15 cellular contexts compared by ENCODE assay signal in genomic region chr7:124992881-124993562, GRCh38.
DNase-seq lines count a peak whose midpoint lies in the region; ATAC-seq and TF ChIP-seq lines count a peak whose summit lies in the region.
"Had no signal": no experiment of that assay in that cellular context is flagged by ENCODE, and none has a peak within 500 bp of the region (broad histone marks: within the 10 kb centered on the region; RNA-seq: fewer than 3 reads in every experiment).

No MANE protein-coding gene starts in this region.

- H3K4me1 ChIP-seq in HCT116 (ENCODE audit: control insufficient read depth in 1 of 2, insufficient read depth in 2 of 2, low read length in 2 of 2), result no peaks in the 10 kb centered on the region
- peaks cover 0 to 3% of the 10 kb centered on the region in 2 donors for H3K4me1 ChIP-seq in adrenal gland (replicated peaks in 1 of 2)
- peaks cover 4% of the 10 kb centered on the region for H3K4me1 ChIP-seq in hepatocyte (ENCODE audit: insufficient read depth)

- H3K4me3 ChIP-seq in HCT116 (replicated peaks in 1 of 2; ENCODE audit: low read depth in 1 of 2, low read length in 2 of 2), result no peak overlapping the region
- peak overlapping the region in 1 of 4 donors; percentile 49 for H3K4me3 ChIP-seq in adrenal gland
- H3K4me3 ChIP-seq in hepatocyte, result no peak overlapping the region

- intact Hi-C loops in HCT116 (cut with micrococcal nuclease), result no loop called here
- intact Hi-C loops in adrenal gland (cut with DNase I), result no loop called here

- no peak overlapping the region for H3K27ac ChIP-seq in HCT116 (ENCODE audit: low read depth, low read length)
- H3K27ac ChIP-seq in adrenal gland, result peak overlapping the region in 4 of 5 donors; percentile 47 to 74 (median 67)
- peak overlapping the region; percentile 73 for H3K27ac ChIP-seq in hepatocyte

- H3K27me3 ChIP-seq in HCT116 (ENCODE audit: insufficient read depth, low read length) (no peaks in the 10 kb centered on the region), adrenal gland (no peaks in the 10 kb centered on the region), hepatocyte (no peaks in the 10 kb centered on the region)

- H3K36me3 ChIP-seq in HCT116 (ENCODE audit: control insufficient read depth in 1 of 2, insufficient read depth in 2 of 2, low read length in 2 of 2) (no peaks in the 10 kb centered on the region), adrenal gland (replicated peaks in 1 of 2) (no peaks in the 10 kb centered on the region), hepatocyte (replicated peaks; ENCODE audit: insufficient read depth, low read depth) (no peaks in the 10 kb centered on the region)

- 62 to 76% (median 66%) methylated on average over 4 of the region's 4 CpGs for WGBS in adrenal gland, 4 donors
- WGBS in hepatocyte (ENCODE audit: low lambda C conversion rate, missing lambda C conversion rate), result 47% methylated on average over 4 of the region's 4 CpGs

- RAD21 ChIA-PET in HCT116 (lab: Charles Lee; ENCODE audit: low non-redundant PET in 1 of 2, low total read pairs in 2 of 2, uncharacterized antibody in 2 of 2, unreplicated experiment in 2 of 2), result no interaction called here

- DNase-seq in 8988T (peak; percentile 1), HCT116 (ENCODE audit: low read depth, low spot score) (no peak), adrenal gland (peak; percentile 31 to 84 (median 74)), hepatocyte (ENCODE audit: low spot score) (peak; percentile 74), NOMO-1 treated with dmso at 0.1 percent for 144 hours (lab: John Stamatoyannopoulos, UW; ENCODE audit: unreplicated experiment) (no peak), SK-N-DZ (ENCODE audit: low spot score) (no peak), NCI-H187 treated with DMSO at 0.1 percent for 48 hours (lab: John Stamatoyannopoulos, UW) (no peak), NCI-H1092 (lab: John Stamatoyannopoulos, UW) (no peak)
- DNase-seq: activated CD4-positive, alpha-beta T cell treated with anti-CD3 and anti-CD28 coated beads for 48 hours; activated naive CD4-positive, alpha-beta T cell treated with anti-CD3 and anti-CD28 coated beads for 36 hours; AML-193; kidney; stimulated activated CD4-positive, alpha-beta T cell treated with anti-CD3 and anti-CD28 coated beads, Interleukin-4, amount 100 ng/mL, for 4 hours; substantia nigra had no signal

- H3K79me2 ChIP-seq in HCT116 (ENCODE audit: insufficient read depth, low read length) (no peaks in the 10 kb centered on the region), hepatocyte (no peaks in the 10 kb centered on the region)

- POLR2A ChIA-PET in HCT116 (lab: Charles Lee), result no interaction called here

- peak; percentile 57 for ATAC-seq in HCT116
- ATAC-seq: Right ventricle myocardium inferior had no signal

- TF ChIP-seq POLR2A in HCT116 (IDR thresholded peaks at IDR 0.05; ENCODE audit: borderline replicate concordance, extremely low read depth, insufficient read depth, insufficient read length), result no peak
- no peak for TF ChIP-seq POLR2A in adrenal gland (IDR thresholded peaks at IDR 0.05)

- peak overlapping the region; percentile 29; the same call in 1 of the 2 replicates for H3K4me2 ChIP-seq in HCT116 (ENCODE audit: low read length)
- H3K4me2 ChIP-seq in hepatocyte, result peak overlapping the region; percentile 30

- H3K9me3 ChIP-seq in HCT116 (ENCODE audit: control insufficient read depth in 1 of 2, insufficient read depth in 1 of 2, low read depth in 1 of 2, low read length in 2 of 2) (no peaks in the 10 kb centered on the region), adrenal gland (replicated peaks in 1 of 3) (no peaks in the 10 kb centered on the region), hepatocyte (ENCODE audit: low read depth) (no peaks in the 10 kb centered on the region)

- H4K20me1 ChIP-seq in HCT116 (ENCODE audit: insufficient read depth) (no peaks in the 10 kb centered on the region), hepatocyte (ENCODE audit: insufficient read depth, poor library complexity, severe bottlenecking) (no peaks in the 10 kb centered on the region)

- CTCF ChIA-PET in HCT116 (lab: Charles Lee), result no interaction called here

- TF ChIP-seq CTCF in HCT116 (IDR thresholded peaks at IDR 0.05 in 2 of 3, conservative IDR thresholded peaks at IDR 0.05 in 1 of 3; ENCODE audit: borderline replicate concordance in 1 of 3, insufficient read depth in 1 of 3, low read depth in 2 of 3, low read length in 2 of 3), result no peak
- no peak for TF ChIP-seq CTCF in adrenal gland (IDR thresholded peaks at IDR 0.05)
- no peak for TF ChIP-seq CTCF in hepatocyte (IDR thresholded peaks at IDR 0.05; ENCODE audit: poor library complexity)

- H3K9ac ChIP-seq in HCT116 (ENCODE audit: low read length), result no peak overlapping the region

- H3K9me2 ChIP-seq in HCT116 (ENCODE audit: insufficient read depth) (no peaks in the 10 kb centered on the region), hepatocyte (replicated peaks; ENCODE audit: insufficient read depth) (no peaks in the 10 kb centered on the region)

- TF ChIP-seq RAD21 in HCT116 (IDR thresholded peaks at IDR 0.05; ENCODE audit: low read depth), result no peak

- H2AFZ ChIP-seq in HCT116 (ENCODE audit: low read depth, low read length, poor library complexity, severe bottlenecking), result no peak overlapping the region
- H2AFZ ChIP-seq in hepatocyte, result no peak overlapping the region

- BruUV-seq in HCT116 (replicated peaks; lab: Mats Ljungman, UMichigan), result no TSS peak

TF ChIP-seq in HCT116, 20 proteins besides CTCF, POLR2A, EP300 and RAD21:
- no peak for TF ChIP-seq SIN3A (IDR thresholded peaks at IDR 0.05; ENCODE audit: low read depth)
- 0 out of 2 replicates have a peak, but pooled peaks have one; percentile 6 for TF ChIP-seq FOSL1 (IDR thresholded peaks at IDR 0.05; ENCODE audit: low read depth)

Comparison
In these comparisons a context has a peak if more than half of its experiments do, and no peak if none do; other contexts are left out.
1. DNase-seq: peak in 8988T (single experiment), adrenal gland (7 of 7) and hepatocyte (single experiment); none in HCT116 (single experiment), NOMO-1 treated with dmso at 0.1 percent for 144 hours (single experiment), SK-N-DZ (single experiment), NCI-H187 treated with DMSO at 0.1 percent for 48 hours (single experiment) and NCI-H1092 (single experiment).